ENCODE assay signal across 12 cellular contexts in genomic region chr1:38561699-38562098, GRCh38.
DNase-seq lines count a peak whose midpoint lies in the region; ATAC-seq and TF ChIP-seq lines count a peak whose summit lies in the region.
"Had no signal": no experiment of that assay in that cellular context is flagged by ENCODE, and none has a peak within 500 bp of the region (broad histone marks: within the 10 kb centered on the region; RNA-seq: fewer than 3 reads in every experiment).

No MANE protein-coding gene starts in this region.

- DNase-seq in natural killer cell (no peak), mesothelial cell of epicardium (ENCODE audit: low spot score in 2 of 2, unreplicated experiment in 2 of 2) (no peak), NCI-H1436 treated with DMSO at 0.1 percent for 48 hours (lab: John Stamatoyannopoulos, UW) (no peak)
- no peak for DNase-seq in natural killer cell treated with Interleukin-12 subunit alpha and Interleukin-12 subunit beta and Interleukin-15 and Interleukin-18, amount 100 ng/mL, for 72 hours (ENCODE audit: low spot score)
- no peak for DNase-seq in activated T-helper 1 cell treated with anti-CD3 and anti-CD28 coated beads, Interleukin-12 subunit alpha, Interleukin-12 subunit beta, Interleukin-2, Interleukin-4 antibody, amounts not matched to agents 30 ng/mL and 10 ng/mL and 1 ng/mL, durations not matched to agents 14 hours and 24 hours and 36 hours (ENCODE audit: low spot score)
- DNase-seq: CD8-positive, alpha-beta memory T cell; DMS79; NCI-H1930; NCI-H2171; NCI-H774 had no signal

- H3K9me3 Mint-ChIP-seq in natural killer cell (no peaks in the 10 kb centered on the region), mesothelial cell of epicardium (no peaks in the 10 kb centered on the region)
- H3K9me3 Mint-ChIP-seq in natural killer cell treated with Interleukin-12 subunit alpha and Interleukin-12 subunit beta and Interleukin-15 and Interleukin-18, amount 100 ng/mL, for 72 hours: no peaks in the 10 kb centered on the region
- H3K9me3 Mint-ChIP-seq in activated T-helper 1 cell treated with anti-CD3 and anti-CD28 coated beads, Interleukin-12 subunit alpha, Interleukin-12 subunit beta, Interleukin-2, Interleukin-4 antibody, amounts not matched to agents 30 ng/mL and 10 ng/mL and 1 ng/mL, durations not matched to agents 14 hours and 24 hours and 36 hours: no peaks in the 10 kb centered on the region
- H3K9me3 Mint-ChIP-seq: CD8-positive, alpha-beta memory T cell had no signal

- peaks cover 61 to 63% of the 10 kb centered on the region in 2 donors for H3K4me1 Mint-ChIP-seq in natural killer cell
- peaks cover 35 to 47% of the 10 kb centered on the region in 2 donors for H3K4me1 Mint-ChIP-seq in natural killer cell treated with Interleukin-12 subunit alpha and Interleukin-12 subunit beta and Interleukin-15 and Interleukin-18, amount 100 ng/mL, for 72 hours (ENCODE audit: low read depth in 2 of 2)
- peaks cover 68% of the 10 kb centered on the region for H3K4me1 Mint-ChIP-seq in activated T-helper 1 cell treated with anti-CD3 and anti-CD28 coated beads, Interleukin-12 subunit alpha, Interleukin-12 subunit beta, Interleukin-2, Interleukin-4 antibody, amounts not matched to agents 30 ng/mL and 10 ng/mL and 1 ng/mL, durations not matched to agents 14 hours and 24 hours and 36 hours (ENCODE audit: low read depth)
- H3K4me1 Mint-ChIP-seq in mesothelial cell of epicardium: peaks cover 48% of the 10 kb centered on the region

- intact Hi-C loops in natural killer cell (cut with micrococcal nuclease): no loop called here
- intact Hi-C loops in activated T-helper 1 cell treated with anti-CD3 and anti-CD28 coated beads, Interleukin-12 subunit alpha, Interleukin-12 subunit beta, Interleukin-2, Interleukin-4 antibody, amounts not matched to agents 30 ng/mL and 10 ng/mL and 1 ng/mL, durations not matched to agents 14 hours and 24 hours and 36 hours (cut with micrococcal nuclease): no loop called here

- H3K36me3 Mint-ChIP-seq in natural killer cell (no peaks in the 10 kb centered on the region), mesothelial cell of epicardium (no peaks in the 10 kb centered on the region)
- no peaks in the 10 kb centered on the region for H3K36me3 Mint-ChIP-seq in natural killer cell treated with Interleukin-12 subunit alpha and Interleukin-12 subunit beta and Interleukin-15 and Interleukin-18, amount 100 ng/mL, for 72 hours
- H3K36me3 Mint-ChIP-seq in activated T-helper 1 cell treated with anti-CD3 and anti-CD28 coated beads, Interleukin-12 subunit alpha, Interleukin-12 subunit beta, Interleukin-2, Interleukin-4 antibody, amounts not matched to agents 30 ng/mL and 10 ng/mL and 1 ng/mL, durations not matched to agents 14 hours and 24 hours and 36 hours (ENCODE audit: low read depth): peaks cover 2% of the 10 kb centered on the region
- H3K36me3 Mint-ChIP-seq: CD8-positive, alpha-beta memory T cell had no signal

- peak overlapping the region; percentile 57 for H3K4me3 Mint-ChIP-seq in natural killer cell
- H3K4me3 Mint-ChIP-seq in natural killer cell treated with Interleukin-12 subunit alpha and Interleukin-12 subunit beta and Interleukin-15 and Interleukin-18, amount 100 ng/mL, for 72 hours: no peak overlapping the region
- no peak overlapping the region for H3K4me3 Mint-ChIP-seq in activated T-helper 1 cell treated with anti-CD3 and anti-CD28 coated beads, Interleukin-12 subunit alpha, Interleukin-12 subunit beta, Interleukin-2, Interleukin-4 antibody, amounts not matched to agents 30 ng/mL and 10 ng/mL and 1 ng/mL, durations not matched to agents 14 hours and 24 hours and 36 hours
- peak overlapping the region; percentile 9 for H3K4me3 Mint-ChIP-seq in mesothelial cell of epicardium

- H3K27me3 Mint-ChIP-seq in natural killer cell (ENCODE audit: low read depth in 2 of 2) (peaks cover 15 to 25% of the 10 kb centered on the region in 2 donors), mesothelial cell of epicardium (ENCODE audit: low read depth) (peaks cover 91% of the 10 kb centered on the region)
- peaks cover 15 to 27% of the 10 kb centered on the region in 2 donors for H3K27me3 Mint-ChIP-seq in natural killer cell treated with Interleukin-12 subunit alpha and Interleukin-12 subunit beta and Interleukin-15 and Interleukin-18, amount 100 ng/mL, for 72 hours
- H3K27me3 Mint-ChIP-seq in activated T-helper 1 cell treated with anti-CD3 and anti-CD28 coated beads, Interleukin-12 subunit alpha, Interleukin-12 subunit beta, Interleukin-2, Interleukin-4 antibody, amounts not matched to agents 30 ng/mL and 10 ng/mL and 1 ng/mL, durations not matched to agents 14 hours and 24 hours and 36 hours (ENCODE audit: insufficient read depth): peaks cover 32% of the 10 kb centered on the region

- H3K27ac Mint-ChIP-seq in natural killer cell: peak overlapping the region in 1 of 2 donors; percentile 62
- H3K27ac Mint-ChIP-seq in natural killer cell treated with Interleukin-12 subunit alpha and Interleukin-12 subunit beta and Interleukin-15 and Interleukin-18, amount 100 ng/mL, for 72 hours: no peak overlapping the region
- peak overlapping the region; percentile 31 for H3K27ac Mint-ChIP-seq in activated T-helper 1 cell treated with anti-CD3 and anti-CD28 coated beads, Interleukin-12 subunit alpha, Interleukin-12 subunit beta, Interleukin-2, Interleukin-4 antibody, amounts not matched to agents 30 ng/mL and 10 ng/mL and 1 ng/mL, durations not matched to agents 14 hours and 24 hours and 36 hours
- no peak overlapping the region for H3K27ac Mint-ChIP-seq in mesothelial cell of epicardium

- TF ChIP-seq CTCF in natural killer cell (IDR thresholded peaks at IDR 0.05): no peak
- TF ChIP-seq CTCF in mesothelial cell of epicardium (IDR thresholded peaks at IDR 0.05; ENCODE audit: unreplicated experiment): no peak

- no peak for ATAC-seq in natural killer cell
- no peak for ATAC-seq in natural killer cell treated with Interleukin-12 subunit alpha and Interleukin-12 subunit beta and Interleukin-15 and Interleukin-18, amount 100 ng/mL, for 72 hours
- no peak for ATAC-seq in HG03571 (IDR thresholded peaks at IDR 0.05; ENCODE audit: unreplicated experiment)
- ATAC-seq in GM19397 (IDR thresholded peaks at IDR 0.05; ENCODE audit: unreplicated experiment): no peak

Comparison
In these comparisons a context has a peak if more than half of its experiments do, and no peak if none do; other contexts are left out.
1. H3K4me3 Mint-ChIP-seq: peak in natural killer cell (single experiment) and mesothelial cell of epicardium (single experiment); none in natural killer cell treated with Interleukin-12 subunit alpha and Interleukin-12 subunit beta and Interleukin-15 and Interleukin-18, amount 100 ng/mL, for 72 hours (single experiment) and activated T-helper 1 cell treated with anti-CD3 and anti-CD28 coated beads, Interleukin-12 subunit alpha, Interleukin-12 subunit beta, Interleukin-2, Interleukin-4 antibody, amounts not matched to agents 30 ng/mL and 10 ng/mL and 1 ng/mL, durations not matched to agents 14 hours and 24 hours and 36 hours (single experiment).